Comparison of ENCODE assay signal across 14 cellular contexts in genomic region chr9:129105857-129106694, GRCh38. TPM values are rescaled to one million over a fixed set of nuclear protein-coding genes. Genes with fewer than 3 reads are reported as not detected.
DNase-seq lines count a peak whose midpoint lies in the region; ATAC-seq, FAIRE-seq and TF ChIP-seq lines count a peak whose summit lies in the region.
"Had no signal": no experiment of that assay in that cellular context is flagged by ENCODE, and none has a peak within 500 bp of the region (broad histone marks: within the 10 kb centered on the region; RNA-seq: fewer than 3 reads in every experiment).

No MANE protein-coding gene starts in this region.

- H2BK12ac ChIP-seq in neuronal stem cell (ENCODE audit: low read length), result no peak overlapping the region

- no peak for FAIRE-seq in A549 (lab: Jason Lieb, UNC)
- no peak for FAIRE-seq in K562 (lab: Jason Lieb, UNC)
- FAIRE-seq: HTR-8/SVneo had no signal

- POLR2A ChIA-PET in A549 (lab: Yijun Ruan, JAX), result interaction anchor here (1.0 kb wide), 1 partner anchor 25 kb away, joined by 3 read pairs; no protein-coding TSS in a partner anchor
- POLR2A ChIA-PET in K562 (lab: Yijun Ruan, JAX), result interaction anchor here (0.5 to 0.6 kb wide), 2 partner anchors 14 to 18 kb away, joined by 3 read pairs; no protein-coding TSS in a partner anchor

- no peak overlapping the region for H2AFZ ChIP-seq in K562 (ENCODE audit: low read depth, low read length)
- no peak overlapping the region for H2AFZ ChIP-seq in neuronal stem cell (ENCODE audit: low read length)
- H2AFZ ChIP-seq: GM23248 had no signal

- no peak overlapping the region for H3K4me2 ChIP-seq in A549
- H3K4me2 ChIP-seq in K562 (ENCODE audit: insufficient read depth, low read length), result no peak overlapping the region
- no peak overlapping the region for H3K4me2 ChIP-seq in neuronal stem cell (ENCODE audit: insufficient read depth, low read length, poor library complexity, severe bottlenecking)

- TF ChIP-seq EP300 in A549 (IDR thresholded peaks at IDR 0.05) (no peak), K562 (IDR thresholded peaks at IDR 0.05; ENCODE audit: low read length) (no peak)

- no peak overlapping the region for H2BK15ac ChIP-seq in neuronal stem cell (ENCODE audit: low read length)

- H3K18ac ChIP-seq in neuronal stem cell (ENCODE audit: low read length), result no peak overlapping the region

- peak overlapping the region; percentile 81 for H2AK5ac ChIP-seq in neuronal stem cell (ENCODE audit: low read depth, low read length)

- peaks cover 10% of the 10 kb centered on the region for H3K4me1 ChIP-seq in A549
- peaks cover 15 to 50% of the 10 kb centered on the region in 2 experiments for H3K4me1 ChIP-seq in K562 (replicated peaks in 1 of 2; ENCODE audit: control insufficient read depth in 2 of 2, insufficient read depth in 2 of 2, low read length in 2 of 2)
- H3K4me1 ChIP-seq in neuronal stem cell (ENCODE audit: control insufficient read depth in 2 of 2, insufficient read depth in 1 of 2, low read depth in 1 of 2, low read length in 2 of 2), result peaks cover 3 to 6% of the 10 kb centered on the region in 2 donors
- H3K4me1 ChIP-seq in gastrocnemius medialis, result peaks cover 40 to 53% of the 10 kb centered on the region in 2 donors

- DNase-seq in A549 (ENCODE audit: low read depth in 1 of 2, low spot score in 1 of 2) (no peak), K562 (ENCODE audit: extremely low read depth in 1 of 4, low spot score in 3 of 4) (no peak), neuronal stem cell (ENCODE audit: low spot score) (no peak), gastrocnemius medialis (no peak), activated T-cell treated with anti-CD3 and anti-CD28 coated beads for 4 hours (no peak), NCI-H2081 treated with DMSO at 0.1 percent for 48 hours (lab: John Stamatoyannopoulos, UW) (no peak)
- DNase-seq: C1 segment of cervical spinal cord; Calu3; CD4-positive, alpha-beta T cell; DMS 273 treated with DMSO at 0.1 percent for 48 hours; GM23248; H7 had no signal

- TF ChIP-seq CTCF in A549 (IDR thresholded peaks at IDR 0.05), result no peak
- TF ChIP-seq CTCF in K562 (IDR thresholded peaks at IDR 0.05 in 2 of 3, conservative IDR thresholded peaks at IDR 0.05 in 1 of 3; ENCODE audit: insufficient read depth in 2 of 3, low read depth in 1 of 3, low read length in 3 of 3), result no peak
- TF ChIP-seq CTCF in gastrocnemius medialis (IDR thresholded peaks at IDR 0.05 in 4 of 5, conservative IDR thresholded peaks at IDR 0.05 in 1 of 5), result no peak

- no peak for ATAC-seq in A549
- ATAC-seq in K562, result no peak
- ATAC-seq in gastrocnemius medialis, result no peak
- no peak for ATAC-seq in GM21619 (IDR thresholded peaks at IDR 0.05; ENCODE audit: unreplicated experiment)

- no peak overlapping the region for H2BK120ac ChIP-seq in neuronal stem cell (ENCODE audit: low read depth, low read length)

- 90% methylated on average over 10 of the region's 17 CpGs for WGBS in A549 (ENCODE audit: missing lambda C conversion rate)
- 76% methylated on average over 14 of the region's 17 CpGs for WGBS in K562 (ENCODE audit: insufficient coverage, low coverage, missing lambda C conversion rate)
- WGBS in neuronal stem cell (ENCODE audit: extremely low coverage in 2 of 2, insufficient read length in 2 of 2, insufficient replicate concordance in 1 of 2), 2 donors, result no CpG with 5 or more reads among the region's 17 CpGs

- CTCF ChIA-PET in A549 (lab: Yijun Ruan, JAX) (interaction anchor here (0.8 to 1.5 kb wide), 5 partner anchors 8 to 535 kb away, joined by 3 to 6 read pairs (median 3); no protein-coding TSS in a partner anchor), K562 (lab: Yijun Ruan, JAX; ENCODE audit: low intra/inter-chr PET ratio) (no interaction called here)

- H3K36me3 ChIP-seq in K562 (ENCODE audit: control insufficient read depth, insufficient read depth, low read length), result peaks cover 3% of the 10 kb centered on the region; the same call in 1 of the 3 replicates
- H3K36me3 ChIP-seq in neuronal stem cell (replicated peaks in 1 of 2; ENCODE audit: control insufficient read depth in 2 of 2, insufficient read depth in 2 of 2, low read length in 2 of 2), result peaks cover 0 to 11% of the 10 kb centered on the region in 2 donors
- peaks cover 0 to 5% of the 10 kb centered on the region in 2 donors for H3K36me3 ChIP-seq in gastrocnemius medialis

- H3K4me3 ChIP-seq in A549 (no peak overlapping the region), K562 (no peak overlapping the region), neuronal stem cell (ENCODE audit: low read length in 2 of 2) (no peak overlapping the region), gastrocnemius medialis (no peak overlapping the region)
- H3K4me3 ChIP-seq: GM23248 had no signal

- H3K27me3 ChIP-seq in K562 (ENCODE audit: control insufficient read depth in 2 of 2, insufficient read depth in 2 of 2, low read length in 2 of 2) (no peaks in the 10 kb centered on the region), neuronal stem cell (ENCODE audit: control insufficient read depth in 3 of 3, insufficient read depth in 3 of 3, low read depth in 1 of 3, low read length in 3 of 3) (peaks cover 0 to 15% (median 0%) of the 10 kb centered on the region in 3 experiments), gastrocnemius medialis (no peaks in the 10 kb centered on the region)

- no peak overlapping the region for H3K23ac ChIP-seq in neuronal stem cell (ENCODE audit: low read depth, low read length, poor library complexity)

- peaks cover 3% of the 10 kb centered on the region for H3K9me1 ChIP-seq in K562 (ENCODE audit: control insufficient read depth, insufficient read depth, low read length)

- peaks cover 3% of the 10 kb centered on the region; the same call in 2 of the 3 replicates for H3K79me2 ChIP-seq in K562 (ENCODE audit: control insufficient read depth, insufficient read depth, low read length)

- TF ChIP-seq RAD21 in A549 (conservative IDR thresholded peaks at IDR 0.05 in 1 of 2, IDR thresholded peaks at IDR 0.05 in 1 of 2) (no peak), K562 (CRISPR knock-in tag; conservative IDR thresholded peaks at IDR 0.05 in 1 of 2, IDR thresholded peaks at IDR 0.05 in 1 of 2) (no peak)

- no TSS peak for BruUV-seq in K562 (replicated peaks; lab: Mats Ljungman, UMichigan)

- intact Hi-C loops in K562 (cut with micrococcal nuclease) (no loop called here), gastrocnemius medialis (cut with DNase I; ENCODE audit: low total_unique reads) (no loop called here)

- in situ Hi-C loops in K562 (cut with MboI), result no loop called here
- in situ Hi-C loops in gastrocnemius medialis (cut with MboI; ENCODE audit: low sequenced_read_pairs in 4 of 4), result no loop called here

- H3K27ac ChIP-seq in A549, result no peak overlapping the region
- no peak overlapping the region for H3K27ac ChIP-seq in K562 (ENCODE audit: extremely low read depth, low read depth, low read length)
- no peak overlapping the region for H3K27ac ChIP-seq in neuronal stem cell (replicated peaks; ENCODE audit: low read length)
- peak overlapping the region; percentile 30 to 99 (median 95) for H3K27ac ChIP-seq in gastrocnemius medialis
- H3K27ac ChIP-seq: GM23248 had no signal

- no peak overlapping the region for H4K91ac ChIP-seq in neuronal stem cell (ENCODE audit: low read depth, low read length, poor library complexity)

- no peaks in the 10 kb centered on the region for H3K9me3 ChIP-seq in A549
- no peaks in the 10 kb centered on the region for H3K9me3 ChIP-seq in K562 (replicated peaks; ENCODE audit: control insufficient read depth, insufficient read depth, low read depth, low read length)
- no peaks in the 10 kb centered on the region for H3K9me3 ChIP-seq in neuronal stem cell (replicated peaks in 1 of 2; ENCODE audit: control insufficient read depth in 2 of 2, insufficient read depth in 1 of 2, low read depth in 1 of 2, low read length in 2 of 2)
- no peaks in the 10 kb centered on the region for H3K9me3 ChIP-seq in gastrocnemius medialis

- H2BK5ac ChIP-seq in neuronal stem cell (ENCODE audit: low read length), result no peak overlapping the region

- TF ChIP-seq POLR2A in A549 (IDR thresholded peaks at IDR 0.05; ENCODE audit: low read length) (no peak), K562 (conservative IDR thresholded peaks at IDR 0.05) (no peak), gastrocnemius medialis (IDR thresholded peaks at IDR 0.05) (no peak)

- no peaks in the 10 kb centered on the region for H4K20me1 ChIP-seq in K562 (replicated peaks; ENCODE audit: control insufficient read depth, insufficient read depth, low read length)

- H3K4ac ChIP-seq in neuronal stem cell (ENCODE audit: low read length), result no peak overlapping the region

- H3K14ac ChIP-seq in neuronal stem cell (ENCODE audit: low read length), result peak overlapping the region; percentile 38

- H3K9ac ChIP-seq in K562 (ENCODE audit: insufficient read depth in 1 of 2, low read depth in 2 of 2, low read length in 2 of 2), result no peak overlapping the region
- peak overlapping the region; percentile 38 for H3K9ac ChIP-seq in neuronal stem cell (ENCODE audit: low read depth, low read length, poor library complexity)
- H3K9ac ChIP-seq: GM23248 had no signal

- H3K79me1 ChIP-seq in neuronal stem cell (ENCODE audit: low read depth, low read length), result peaks cover 2% of the 10 kb centered on the region

- no peak overlapping the region for H4K8ac ChIP-seq in neuronal stem cell (ENCODE audit: low read depth, low read length)

RNA-seq across cellular contexts. Expression of gene CRAT, which starts 4.5 kb away (rescaled TPM):
- polyA plus RNA-seq in A549 (2011; rRNA removed) (20.5 and 20.8 TPM in 2 replicates), A549 (2017; fragmentation: RNase III; extraction: RNeasy Plus Mini Kit Qiagen cat#74134 plus additional on column Dnase treatment) (22.7 to 26.2 TPM (median 26.0 TPM) in 3 replicates), K562 (2011; rRNA removed) (5.4 and 9.6 TPM in 2 replicates), K562 (2014; fragmentation: Illumina TruSeq; extraction: Trizol) (7.4 and 11.7 TPM in 2 replicates), K562 (2014; fragmentation: Nextera tagmentation; extraction: Ambion mirVana) (under 1 TPM; 0.20 to 0.67 TPM), K562 (2014; rRNA removed) (6.2 and 6.3 TPM in 2 replicates)
- 25.2 and 33.6 TPM in 2 replicates for polyA plus RNA-seq in A549 (2012; cell fraction: cytosol; rRNA removed)
- polyA plus RNA-seq in A549 (2012; cell fraction: nucleus; rRNA removed), result 37.5 and 53.0 TPM in 2 replicates
- 26.6 and 34.0 TPM in 2 replicates for polyA minus RNA-seq in A549 (2011; rRNA and poly(A)+ RNA removed)
- 9.6 and 13.0 TPM in 2 replicates for total RNA-seq in K562 (2011; cell fraction: chromatin; rRNA removed; ENCODE audit: low replicate concordance)
- 6.7 and 10.3 TPM in 2 replicates for total RNA-seq in K562 (2011; cell fraction: nucleolus; rRNA removed)
- total RNA-seq in K562 (2011; cell fraction: nucleoplasm; rRNA removed), result 6.0 and 8.1 TPM in 2 replicates
- total RNA-seq in K562 (2014; rRNA removed) (8.2 and 10.1 TPM in 2 replicates), K562 (2014; rRNA removed; fragmentation: Illumina TruSeq; extraction: Trizol) (2.7 and 3.7 TPM in 2 replicates), K562 (2015; rRNA removed; fragmentation: Illumina TruSeq; extraction: Trizol) (4.7 and 4.8 TPM in 2 replicates), K562 (2021) (13.8 and 14.8 TPM in 2 replicates), gastrocnemius medialis (100 to 1,000 TPM; 137 to 167 (median 144) TPM)
- 8.6 and 11.9 TPM in 2 replicates for polyA plus RNA-seq in K562 (2011; cell fraction: cytosol; rRNA removed)
- 12.2 and 15.8 TPM in 2 replicates for polyA plus RNA-seq in K562 (2011; cell fraction: nucleus; rRNA removed)
- polyA plus RNA-seq in K562 (2012), result 10.9 and 22.6 TPM in 2 replicates
- 5.0 and 5.1 TPM in 2 replicates for polyA minus RNA-seq in K562 (2011; rRNA and poly(A)+ RNA removed)
- polyA minus RNA-seq in K562 (2011; cell fraction: cytosol; rRNA and poly(A)+ RNA removed), result 7.5 and 12.5 TPM in 2 replicates
- polyA minus RNA-seq in K562 (2011; cell fraction: nucleus; rRNA and poly(A)+ RNA removed), result 2.2 and 4.3 TPM in 2 replicates
- polyA plus RNA-seq in neuronal stem cell (2013, experiment 1 of 2), result 12.9 TPM
- polyA plus RNA-seq in neuronal stem cell (2013, experiment 2 of 2), result 12.1 TPM

RNA-seq across cellular contexts. Expression of gene PTPA, which starts 5.1 kb away (rescaled TPM):
- 140 and 149 TPM in 2 replicates for polyA plus RNA-seq in A549 (2011; rRNA removed)
- 95.3 and 125 TPM in 2 replicates for polyA plus RNA-seq in A549 (2012; cell fraction: cytosol; rRNA removed)
- 109 and 124 TPM in 2 replicates for polyA plus RNA-seq in A549 (2012; cell fraction: nucleus; rRNA removed)
- polyA plus RNA-seq in A549 (2017; fragmentation: RNase III; extraction: RNeasy Plus Mini Kit Qiagen cat#74134 plus additional on column Dnase treatment), result 140 to 167 TPM (median 161 TPM) in 3 replicates
- 150 and 168 TPM in 2 replicates for polyA minus RNA-seq in A549 (2011; rRNA and poly(A)+ RNA removed)
- 42.2 and 97.6 TPM in 2 replicates for total RNA-seq in K562 (2011; cell fraction: chromatin; rRNA removed; ENCODE audit: low replicate concordance)
- 57.8 and 60.5 TPM in 2 replicates for total RNA-seq in K562 (2011; cell fraction: nucleolus; rRNA removed)
- 50.5 and 57.4 TPM in 2 replicates for total RNA-seq in K562 (2011; cell fraction: nucleoplasm; rRNA removed)
- 87.7 and 122 TPM in 2 replicates for total RNA-seq in K562 (2014; rRNA removed)
- 54.0 and 58.6 TPM in 2 replicates for total RNA-seq in K562 (2014; rRNA removed; fragmentation: Illumina TruSeq; extraction: Trizol)
- 73.0 and 77.4 TPM in 2 replicates for total RNA-seq in K562 (2015; rRNA removed; fragmentation: Illumina TruSeq; extraction: Trizol)
- total RNA-seq in K562 (2021), result 109 and 119 TPM in 2 replicates
- polyA plus RNA-seq in K562 (2011; rRNA removed), result 106 and 121 TPM in 2 replicates
- 85.0 and 104 TPM in 2 replicates for polyA plus RNA-seq in K562 (2011; cell fraction: cytosol; rRNA removed)
- 59.1 and 61.5 TPM in 2 replicates for polyA plus RNA-seq in K562 (2011; cell fraction: nucleus; rRNA removed)
- 76.9 and 94.0 TPM in 2 replicates for polyA plus RNA-seq in K562 (2012)
- polyA plus RNA-seq in K562 (2014; fragmentation: Illumina TruSeq; extraction: Trizol), result 72.6 and 83.7 TPM in 2 replicates
- 1 to 10 TPM; 1.7 to 3.4 TPM for polyA plus RNA-seq in K562 (2014; fragmentation: Nextera tagmentation; extraction: Ambion mirVana)
- polyA plus RNA-seq in K562 (2014; rRNA removed), result 60.6 and 66.3 TPM in 2 replicates
- polyA minus RNA-seq in K562 (2011; rRNA and poly(A)+ RNA removed), result 99.5 and 120 TPM in 2 replicates
- 61.5 and 61.9 TPM in 2 replicates for polyA minus RNA-seq in K562 (2011; cell fraction: cytosol; rRNA and poly(A)+ RNA removed)
- polyA minus RNA-seq in K562 (2011; cell fraction: nucleus; rRNA and poly(A)+ RNA removed), result 15.3 and 28.9 TPM in 2 replicates
- polyA plus RNA-seq in neuronal stem cell (2013, experiment 1 of 2), result 74.5 TPM
- polyA plus RNA-seq in neuronal stem cell (2013, experiment 2 of 2), result 76.7 TPM
- 10 to 100 TPM; 37.6 to 71.6 (median 53.5) TPM for total RNA-seq in gastrocnemius medialis

RNA-seq across cellular contexts. Expression of gene DOLPP1, which starts 25.2 kb away (rescaled TPM):
- polyA plus RNA-seq in A549 (2011; rRNA removed), result 25.6 and 31.4 TPM in 2 replicates
- 37.1 and 43.6 TPM in 2 replicates for polyA plus RNA-seq in A549 (2012; cell fraction: cytosol; rRNA removed)
- 48.5 and 52.7 TPM in 2 replicates for polyA plus RNA-seq in A549 (2012; cell fraction: nucleus; rRNA removed)
- 21.8 to 23.5 TPM (median 22.2 TPM) in 3 replicates for polyA plus RNA-seq in A549 (2017; fragmentation: RNase III; extraction: RNeasy Plus Mini Kit Qiagen cat#74134 plus additional on column Dnase treatment)
- 21.0 and 23.0 TPM in 2 replicates for polyA minus RNA-seq in A549 (2011; rRNA and poly(A)+ RNA removed)
- 25.1 and 61.9 TPM in 2 replicates for total RNA-seq in K562 (2011; cell fraction: chromatin; rRNA removed; ENCODE audit: low replicate concordance)
- 71.3 and 71.4 TPM in 2 replicates for total RNA-seq in K562 (2011; cell fraction: nucleolus; rRNA removed)
- 60.4 and 62.9 TPM in 2 replicates for total RNA-seq in K562 (2011; cell fraction: nucleoplasm; rRNA removed)
- total RNA-seq in K562 (2014; rRNA removed), result 25.2 and 28.7 TPM in 2 replicates
- 16.1 and 20.1 TPM in 2 replicates for total RNA-seq in K562 (2014; rRNA removed; fragmentation: Illumina TruSeq; extraction: Trizol)
- total RNA-seq in K562 (2015; rRNA removed; fragmentation: Illumina TruSeq; extraction: Trizol), result 29.8 and 30.5 TPM in 2 replicates
- 37.5 and 39.8 TPM in 2 replicates for total RNA-seq in K562 (2021)
- 33.4 and 36.2 TPM in 2 replicates for polyA plus RNA-seq in K562 (2011; rRNA removed)
- 45.2 and 65.3 TPM in 2 replicates for polyA plus RNA-seq in K562 (2011; cell fraction: cytosol; rRNA removed)
- 50.0 and 61.6 TPM in 2 replicates for polyA plus RNA-seq in K562 (2011; cell fraction: nucleus; rRNA removed)
- polyA plus RNA-seq in K562 (2012), result 21.4 and 22.1 TPM in 2 replicates
- 34.6 and 38.7 TPM in 2 replicates for polyA plus RNA-seq in K562 (2014; fragmentation: Illumina TruSeq; extraction: Trizol)
- polyA plus RNA-seq in K562 (2014; fragmentation: Nextera tagmentation; extraction: Ambion mirVana), result 10 to 100 TPM in 1 of 2 experiments, 1 to 10 TPM in 1; 3.0 to 19.2 TPM
- polyA plus RNA-seq in K562 (2014; rRNA removed), result 36.5 and 40.5 TPM in 2 replicates
- 19.4 and 20.2 TPM in 2 replicates for polyA minus RNA-seq in K562 (2011; rRNA and poly(A)+ RNA removed)
- polyA minus RNA-seq in K562 (2011; cell fraction: cytosol; rRNA and poly(A)+ RNA removed), result 11.6 and 13.9 TPM in 2 replicates
- polyA minus RNA-seq in K562 (2011; cell fraction: nucleus; rRNA and poly(A)+ RNA removed), result 9.4 and 14.6 TPM in 2 replicates
- 34.9 TPM for polyA plus RNA-seq in neuronal stem cell (2013, experiment 1 of 2)
- polyA plus RNA-seq in neuronal stem cell (2013, experiment 2 of 2), result 34.1 TPM
- total RNA-seq in gastrocnemius medialis, result 1 to 10 TPM; 1.6 to 4.7 (median 2.8) TPM

Comparison
In these comparisons a context has a peak if more than half of its experiments do, and no peak if none do; other contexts are left out.
1. H3K27ac ChIP-seq: peak in gastrocnemius medialis (4 of 4); none in A549 (0 of 2), K562 (single experiment) and neuronal stem cell (single experiment).
2. RNA of gene CRAT, which starts 4.5 kb away (total RNA-seq): 137 to 167 TPM in gastrocnemius medialis; 2.7 to 14.8 TPM in K562; every median in the first group is over 4 times any median in the second.
3. Of the 35 proteins assayed by ChIP-seq in both K562 and A549: peak only in K562: none; only in A549: none; in both: ZFP36; in neither: 34.